Comparison of ENCODE assay signal across 9 cellular contexts in the genomic region with DNA sequence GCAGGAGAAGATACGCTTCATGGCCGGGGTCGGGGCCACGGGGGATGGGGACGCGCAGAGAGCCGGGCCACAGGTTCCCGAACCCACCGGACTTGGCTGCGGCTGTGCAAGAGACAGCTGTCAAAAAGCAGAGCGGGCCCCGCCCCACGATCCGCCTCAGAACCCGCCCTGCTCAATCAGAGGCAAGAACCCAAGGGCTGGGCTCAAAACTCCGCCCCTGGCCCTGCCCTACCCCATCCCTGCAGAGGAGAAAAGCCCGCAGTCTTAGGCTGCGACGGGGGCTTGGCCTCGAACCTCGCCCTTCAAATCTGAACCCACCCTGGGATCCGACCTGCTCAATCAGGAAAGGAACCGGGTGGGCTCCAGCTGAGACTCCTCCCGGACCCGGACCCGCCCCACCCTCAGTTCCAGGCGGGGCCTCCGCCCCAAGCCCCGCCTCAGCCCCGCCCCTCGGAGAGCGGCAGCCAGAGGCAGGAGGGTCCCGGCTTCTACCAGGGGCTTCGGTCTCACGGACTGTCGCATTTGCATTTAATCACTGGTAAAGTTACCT. TPM values are rescaled to one million over a fixed set of nuclear protein-coding genes. Genes with fewer than 3 reads are reported as not detected.
DNase-seq lines count a peak whose midpoint lies in the region; TF ChIP-seq lines count a peak whose summit lies in the region.
"Had no signal": no experiment of that assay in that cellular context is flagged by ENCODE, and none has a peak within 500 bp of the region (broad histone marks: within the 10 kb centered on the region; RNA-seq: fewer than 3 reads in every experiment).

A gene with protein sequence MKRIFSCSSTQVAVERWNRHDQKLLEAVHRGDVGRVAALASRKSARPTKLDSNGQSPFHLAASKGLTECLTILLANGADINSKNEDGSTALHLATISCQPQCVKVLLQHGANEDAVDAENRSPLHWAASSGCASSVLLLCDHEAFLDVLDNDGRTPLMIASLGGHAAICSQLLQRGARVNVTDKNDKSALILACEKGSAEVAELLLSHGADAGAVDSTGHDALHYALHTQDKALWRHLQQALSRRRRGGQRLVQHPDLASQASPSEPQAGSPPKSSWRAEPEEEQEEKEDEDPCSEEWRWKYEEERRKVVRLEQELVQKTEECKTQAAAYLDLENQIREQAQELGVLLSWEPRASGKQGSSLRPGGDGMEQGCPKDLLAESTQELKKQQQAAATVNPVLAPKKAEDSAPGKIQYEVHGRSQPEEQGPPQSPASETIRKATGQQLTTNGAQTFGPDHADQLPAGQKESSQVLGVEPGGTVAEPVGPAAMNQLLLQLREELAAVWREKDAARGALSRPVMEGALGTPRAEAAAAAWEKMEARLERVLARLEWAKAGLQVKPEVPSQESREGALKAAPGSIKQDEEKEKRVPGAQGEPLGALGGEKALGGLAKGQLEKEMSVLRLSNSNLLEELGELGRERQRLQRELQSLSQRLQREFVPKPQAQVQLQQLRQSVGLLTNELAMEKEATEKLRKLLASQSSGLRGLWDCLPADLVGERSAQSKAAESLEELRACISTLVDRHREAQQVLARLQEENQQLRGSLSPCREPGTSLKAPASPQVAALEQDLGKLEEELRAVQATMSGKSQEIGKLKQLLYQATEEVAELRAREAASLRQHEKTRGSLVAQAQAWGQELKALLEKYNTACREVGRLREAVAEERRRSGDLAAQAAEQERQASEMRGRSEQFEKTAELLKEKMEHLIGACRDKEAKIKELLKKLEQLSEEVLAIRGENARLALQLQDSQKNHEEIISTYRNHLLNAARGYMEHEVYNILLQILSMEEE (minus strand): TSS at position 129 of the 550 bp plus-strand sequence. CDS start 108 bp downstream, at position 21.

- H3K4me2 ChIP-seq in DOHH2 (ENCODE audit: low read length) (peak within 1 kb of the TSS; percentile 62), Karpas-422 (ENCODE audit: low read depth, low read length, poor library complexity, severe bottlenecking) (peak within 1 kb of the TSS; percentile 68)

- H4K20me1 ChIP-seq in DOHH2 (ENCODE audit: control insufficient read depth, insufficient read depth, low read depth, low read length) (no peaks in the 10 kb centered on the region), Karpas-422 (ENCODE audit: insufficient read depth, low read depth, low read length) (no peaks in the 10 kb centered on the region)

- H3K9me2 ChIP-seq in DOHH2 (replicated peaks; ENCODE audit: control insufficient read depth, low read length) (no peaks in the 10 kb centered on the region), Karpas-422 (replicated peaks; ENCODE audit: insufficient read depth, low read length) (no peaks in the 10 kb centered on the region)

- no peaks in the 10 kb centered on the region for H3K9me3 ChIP-seq in DOHH2 (ENCODE audit: control insufficient read depth, insufficient read depth, low read length)
- no peaks in the 10 kb centered on the region for H3K9me3 ChIP-seq in Karpas-422 (ENCODE audit: low read length)

- H3K4me1 ChIP-seq in DOHH2 (ENCODE audit: control insufficient read depth, low read length) (peaks cover 6% of the 10 kb centered on the region; the same call in 1 of the 2 replicates), Karpas-422 (ENCODE audit: low read length) (peaks cover 16% of the 10 kb centered on the region)

- no peak within 1 kb of the TSS for H3K27ac ChIP-seq in DOHH2 (ENCODE audit: low read depth, low read length)
- no peak within 1 kb of the TSS for H3K27ac ChIP-seq in Karpas-422 (ENCODE audit: low read length)
- H3K27ac ChIP-seq: epithelial cell of prostate had no signal

- peak within 1 kb of the TSS; percentile 39; the same call in 1 of the 2 replicates for H3K9ac ChIP-seq in Karpas-422 (ENCODE audit: low read length)

- no peak within 1 kb of the TSS for H3K27ac Mint-ChIP-seq in nephron progenitor cell

- TF ChIP-seq CTCF in DOHH2 (IDR thresholded peaks at IDR 0.05; ENCODE audit: low read depth, low read length, poor library complexity, severe bottlenecking) (no peak), fibroblast of villous mesenchyme (IDR thresholded peaks at IDR 0.05; ENCODE audit: insufficient read depth, low read depth, low read length) (no peak), nephron progenitor cell (IDR thresholded peaks at IDR 0.05) (no peak)

- no peaks in the 10 kb centered on the region for H3K9me3 Mint-ChIP-seq in nephron progenitor cell

- H3K27me3 Mint-ChIP-seq in nephron progenitor cell (ENCODE audit: low read depth, poor library complexity) = peaks cover 57% of the 10 kb centered on the region

- H3F3A ChIP-seq in DOHH2 (ENCODE audit: control insufficient read depth, insufficient read depth) = no peaks in the 10 kb centered on the region

- H2AFZ ChIP-seq in Karpas-422 (ENCODE audit: low read length) = peak within 1 kb of the TSS; percentile 92

- DNase-seq in GOT3 (lab: John Stamatoyannopoulos, UW) = peak; percentile 47
- DNase-seq in Karpas-422 = peak; percentile 93
- DNase-seq in RPMI8226 = peak; percentile 90
- DNase-seq in activated T-helper 9 cell treated with anti-CD3 and anti-CD28 coated beads, Interleukin-2, amount 50 U/mL, for 16 hours (ENCODE audit: low read depth) = peak; percentile 77
- DNase-seq in fibroblast of villous mesenchyme (ENCODE audit: low read depth) = peak; percentile 44
- DNase-seq in nephron progenitor cell = peak; percentile 89
- DNase-seq in stimulated activated naive CD4-positive, alpha-beta T cell (lab: John Stamatoyannopoulos, UW) = peak; percentile 73 to 93 (median 84)

- peak within 1 kb of the TSS; percentile 87 for H3K4me3 Mint-ChIP-seq in nephron progenitor cell

- H3K27me3 ChIP-seq in DOHH2 (ENCODE audit: control insufficient read depth, low read length) = peaks cover 30% of the 10 kb centered on the region
- H3K27me3 ChIP-seq in Karpas-422 (ENCODE audit: low read length) = no peaks in the 10 kb centered on the region

- no peaks in the 10 kb centered on the region for H3K36me3 Mint-ChIP-seq in nephron progenitor cell (ENCODE audit: low read depth)

- no peaks in the 10 kb centered on the region for H3K36me3 ChIP-seq in DOHH2 (ENCODE audit: control insufficient read depth, low read length)
- H3K36me3 ChIP-seq in Karpas-422 (ENCODE audit: insufficient read depth, low read length) = no peaks in the 10 kb centered on the region

- H3K4me3 ChIP-seq in DOHH2 (ENCODE audit: low read length) = peak within 1 kb of the TSS; percentile 77
- peak within 1 kb of the TSS; percentile 76 for H3K4me3 ChIP-seq in Karpas-422 (ENCODE audit: low read length)
- peak within 1 kb of the TSS; percentile 82 for H3K4me3 ChIP-seq in fibroblast of villous mesenchyme (ENCODE audit: low read depth, low read length)

- H3K4me1 Mint-ChIP-seq in nephron progenitor cell = peaks cover 34% of the 10 kb centered on the region

- H3K79me2 ChIP-seq in DOHH2 (ENCODE audit: control insufficient read depth, low read length) (no peaks in the 10 kb centered on the region), Karpas-422 (ENCODE audit: low read length) (no peaks in the 10 kb centered on the region)

RNA-seq across cellular contexts. Expression of the gene that starts here (rescaled TPM):
- total RNA-seq in Karpas-422 (2014; rRNA removed; shearing (Covaris generic); ENCODE audit: low replicate concordance) = 0.11 TPM in 1 of 2 replicates, not detected in the other
- total RNA-seq in fibroblast of villous mesenchyme = 1.3 TPM in 2 replicates

Comparison
In these comparisons a context has a peak if more than half of its experiments do, and no peak if none do; other contexts are left out.
1. Peak in DNase-seq, H3K4me3 ChIP-seq, H3K9ac ChIP-seq and H3K4me2 ChIP-seq in Karpas-422; RNA of the gene not detected or under 1 TPM.